In genomic region chr7:2670720-2671391, GRCh38 we compare ENCODE assay signal across 8 cellular contexts. TPM values are rescaled to one million over a fixed set of nuclear protein-coding genes. Genes with fewer than 3 reads are reported as not detected.
DNase-seq lines count a peak whose midpoint lies in the region; ATAC-seq and TF ChIP-seq lines count a peak whose summit lies in the region.

No MANE protein-coding gene starts in this region.

- H3K4me1 ChIP-seq in DND-41 (ENCODE audit: insufficient read depth, low read length) (peaks cover 7% of the 10 kb centered on the region), mesenchymal stem cell (ENCODE audit: control insufficient read depth, insufficient read depth, low read depth, low read length) (peaks cover 19% of the 10 kb centered on the region)

- H4K91ac ChIP-seq in mesenchymal stem cell (ENCODE audit: low read length), result no peak overlapping the region

- H3K27me3 ChIP-seq in DND-41 (ENCODE audit: insufficient read depth, low read length, poor library complexity), result no peaks in the 10 kb centered on the region
- peaks cover 0 to 35% of the 10 kb centered on the region in 2 experiments for H3K27me3 ChIP-seq in mesenchymal stem cell (ENCODE audit: control insufficient read depth in 1 of 2, insufficient read depth in 1 of 2, low read length in 2 of 2)

- H2BK5ac ChIP-seq in mesenchymal stem cell (ENCODE audit: low read depth, low read length, poor library complexity, severe bottlenecking), result no peak overlapping the region

- POLR2A ChIA-PET in activated CD8-positive, alpha-beta T cell treated with anti-CD3 and anti-CD28 coated beads for 36 hours (lab: Charles Lee), result interaction anchor here (0.6 to 2.0 kb wide), 4 partner anchors 11 to 39 kb away, joined by 3 to 11 read pairs (median 3); no protein-coding TSS in a partner anchor

- H3K79me2 ChIP-seq in DND-41 (ENCODE audit: insufficient read depth, low read length), result no peaks in the 10 kb centered on the region

- TF ChIP-seq CTCF in DND-41 (IDR thresholded peaks at IDR 0.05; ENCODE audit: borderline replicate concordance, extremely low read depth, low read length, poor library complexity, severe bottlenecking), result peak; percentile 95
- peak; percentile 96 for TF ChIP-seq CTCF in activated CD8-positive, alpha-beta T cell treated with anti-CD3 and anti-CD28 coated beads for 36 hours (IDR thresholded peaks at IDR 0.05)

- intact Hi-C loops in activated CD8-positive, alpha-beta T cell treated with anti-CD3 and anti-CD28 coated beads for 36 hours (cut with micrococcal nuclease), result loop anchor here (2.0 kb wide), 1 partner anchor 40 kb away; no protein-coding TSS in a partner anchor

- no peak overlapping the region for H2BK12ac ChIP-seq in mesenchymal stem cell (ENCODE audit: low read length in 2 of 2)

- DNase-seq in DND-41 (peak; percentile 80), NCI-H748 treated with DMSO at 0.1 percent for 48 hours (lab: John Stamatoyannopoulos, UW) (peak; percentile 17), ecto neural progenitor cell (ENCODE audit: low spot score) (peak; percentile 84), mesenchymal stem cell (peak; percentile 65)
- DNase-seq in activated CD8-positive, alpha-beta T cell treated with anti-CD3 and anti-CD28 coated beads for 36 hours, result peak; percentile 82
- peak; percentile 21 to 50 for DNase-seq in stimulated activated CD8-positive, alpha-beta memory T cell treated with anti-CD3 and anti-CD28 coated beads, Interleukin-7, amount 100 ng/mL, for 1 hour (ENCODE audit: low read depth in 2 of 2)

- no peaks in the 10 kb centered on the region for H3K79me1 ChIP-seq in mesenchymal stem cell (replicated peaks; ENCODE audit: low read length, poor library complexity, severe bottlenecking)

- no peak overlapping the region for H2BK120ac ChIP-seq in mesenchymal stem cell (ENCODE audit: low read depth, low read length)

- no peak overlapping the region for H3K14ac ChIP-seq in mesenchymal stem cell (ENCODE audit: low read length in 2 of 2)

- H3K4me2 ChIP-seq in DND-41 (ENCODE audit: insufficient read depth, low read length) (no peak overlapping the region), mesenchymal stem cell (ENCODE audit: low read length, poor library complexity, severe bottlenecking) (no peak overlapping the region)

- H3K27ac ChIP-seq in DND-41 (ENCODE audit: low read length) (no peak overlapping the region), mesenchymal stem cell (ENCODE audit: low read length, poor library complexity, severe bottlenecking) (no peak overlapping the region)

- peak; percentile 94 for ATAC-seq in DND-41 (ENCODE audit: insufficient read depth, low read depth)
- ATAC-seq in HG02798 (IDR thresholded peaks at IDR 0.05; ENCODE audit: poor library complexity, unreplicated experiment), result peak; percentile 71
- peak; percentile 95 for ATAC-seq in activated CD8-positive, alpha-beta T cell treated with anti-CD3 and anti-CD28 coated beads for 36 hours
- ATAC-seq in HG03025 (IDR thresholded peaks at IDR 0.05; ENCODE audit: low FRiP score, unreplicated experiment), result no peak

- H3K9ac ChIP-seq in DND-41 (ENCODE audit: low read depth, low read length) (no peak overlapping the region), mesenchymal stem cell (ENCODE audit: low read length) (no peak overlapping the region)

- no peak overlapping the region for H3K4ac ChIP-seq in mesenchymal stem cell (ENCODE audit: low read depth in 1 of 2, low read length in 2 of 2)

- CTCF ChIA-PET in activated CD8-positive, alpha-beta T cell treated with anti-CD3 and anti-CD28 coated beads for 36 hours (lab: Charles Lee), result interaction anchor here (0.7 to 11.9 kb wide), 28 partner anchors 9 to 219 kb away, joined by 3 to 249 read pairs (median 4); partner anchors contain the start of gene AMZ1

- no peak overlapping the region for H2AK5ac ChIP-seq in mesenchymal stem cell (ENCODE audit: low read length, severe bottlenecking)

- no peaks in the 10 kb centered on the region for H3K36me3 Mint-ChIP-seq in activated CD8-positive, alpha-beta T cell treated with anti-CD3 and anti-CD28 coated beads for 36 hours (ENCODE audit: low read depth)

- H3K4me1 Mint-ChIP-seq in activated CD8-positive, alpha-beta T cell treated with anti-CD3 and anti-CD28 coated beads for 36 hours (ENCODE audit: low read depth), result peaks cover 4% of the 10 kb centered on the region

- H4K20me1 ChIP-seq in DND-41 (ENCODE audit: insufficient read depth, low read length), result no peaks in the 10 kb centered on the region

- H3K23ac ChIP-seq in mesenchymal stem cell (ENCODE audit: low read length in 2 of 2), result no peak overlapping the region

- no peaks in the 10 kb centered on the region for H3K9me3 Mint-ChIP-seq in activated CD8-positive, alpha-beta T cell treated with anti-CD3 and anti-CD28 coated beads for 36 hours

- H3K4me3 ChIP-seq in DND-41 (ENCODE audit: low read depth in 1 of 2, low read length in 2 of 2) (no peak overlapping the region), mesenchymal stem cell (ENCODE audit: insufficient read depth in 1 of 2, low read depth in 1 of 2, low read length in 2 of 2) (no peak overlapping the region)

- peak overlapping the region in 1 of 2 experiments; percentile 18 for H3K18ac ChIP-seq in mesenchymal stem cell (ENCODE audit: low read depth in 1 of 2, low read length in 2 of 2)

- no peak overlapping the region for H3K4me3 Mint-ChIP-seq in activated CD8-positive, alpha-beta T cell treated with anti-CD3 and anti-CD28 coated beads for 36 hours

- no peak overlapping the region for H2BK15ac ChIP-seq in mesenchymal stem cell (ENCODE audit: low read depth, poor library complexity, severe bottlenecking)

- peaks cover 11% of the 10 kb centered on the region for H3K27me3 Mint-ChIP-seq in activated CD8-positive, alpha-beta T cell treated with anti-CD3 and anti-CD28 coated beads for 36 hours

- H3K36me3 ChIP-seq in DND-41 (ENCODE audit: insufficient read depth, low read length), result no peaks in the 10 kb centered on the region
- peaks cover 0 to under 1% of the 10 kb centered on the region in 2 experiments for H3K36me3 ChIP-seq in mesenchymal stem cell (ENCODE audit: control insufficient read depth in 1 of 2, insufficient read depth in 2 of 2, low read depth in 1 of 2, low read length in 2 of 2)

- 28% methylated on average over 25 of the region's 25 CpGs for WGBS in mesenchymal stem cell

- H3K9me3 ChIP-seq in DND-41 (ENCODE audit: insufficient read depth, low read length, severe bottlenecking) (no peaks in the 10 kb centered on the region), mesenchymal stem cell (ENCODE audit: control insufficient read depth, low read length) (peaks cover 12% of the 10 kb centered on the region)

- no peak overlapping the region for H3K27ac Mint-ChIP-seq in activated CD8-positive, alpha-beta T cell treated with anti-CD3 and anti-CD28 coated beads for 36 hours

- no peak overlapping the region for H2AFZ ChIP-seq in DND-41 (ENCODE audit: low read depth, low read length)
- H2AFZ ChIP-seq in mesenchymal stem cell (ENCODE audit: low read depth, low read length), result no peak overlapping the region

- no peak overlapping the region for H4K8ac ChIP-seq in mesenchymal stem cell (ENCODE audit: low read length)

RNA-seq across cellular contexts. Expression of gene AMZ1, which starts 17.1 kb away (rescaled TPM):
- under 1 TPM; 0.11 to 0.14 TPM for total RNA-seq in activated CD8-positive, alpha-beta T cell treated with anti-CD3 and anti-CD28 coated beads for 36 hours
- 0.06 TPM for polyA plus RNA-seq in mesenchymal stem cell (2013, experiment 1 of 2)
- 0.07 TPM for polyA plus RNA-seq in mesenchymal stem cell (2013, experiment 2 of 2)

RNA-seq across cellular contexts. Expression of gene TTYH3, which starts 39.1 kb away (rescaled TPM):
- 10 to 100 TPM; 30.3 to 32.3 TPM for total RNA-seq in activated CD8-positive, alpha-beta T cell treated with anti-CD3 and anti-CD28 coated beads for 36 hours
- 198 TPM for polyA plus RNA-seq in mesenchymal stem cell (2013, experiment 1 of 2)
- polyA plus RNA-seq in mesenchymal stem cell (2013, experiment 2 of 2), result 194 TPM

Comparison
In these comparisons a context has a peak if more than half of its experiments do, and no peak if none do; other contexts are left out.
1. DNase-seq: peak in every context shown above with its lines; median percentile 84 in ecto neural progenitor cell; 82 in activated CD8-positive, alpha-beta T cell treated with anti-CD3 and anti-CD28 coated beads for 36 hours; 80 in DND-41; 65 in mesenchymal stem cell; 36 in stimulated activated CD8-positive, alpha-beta memory T cell treated with anti-CD3 and anti-CD28 coated beads, Interleukin-7, amount 100 ng/mL, for 1 hour; 17 in NCI-H748 treated with DMSO at 0.1 percent for 48 hours.